Comparison of ENCODE assay signal across 13 cellular contexts in the genomic region with DNA sequence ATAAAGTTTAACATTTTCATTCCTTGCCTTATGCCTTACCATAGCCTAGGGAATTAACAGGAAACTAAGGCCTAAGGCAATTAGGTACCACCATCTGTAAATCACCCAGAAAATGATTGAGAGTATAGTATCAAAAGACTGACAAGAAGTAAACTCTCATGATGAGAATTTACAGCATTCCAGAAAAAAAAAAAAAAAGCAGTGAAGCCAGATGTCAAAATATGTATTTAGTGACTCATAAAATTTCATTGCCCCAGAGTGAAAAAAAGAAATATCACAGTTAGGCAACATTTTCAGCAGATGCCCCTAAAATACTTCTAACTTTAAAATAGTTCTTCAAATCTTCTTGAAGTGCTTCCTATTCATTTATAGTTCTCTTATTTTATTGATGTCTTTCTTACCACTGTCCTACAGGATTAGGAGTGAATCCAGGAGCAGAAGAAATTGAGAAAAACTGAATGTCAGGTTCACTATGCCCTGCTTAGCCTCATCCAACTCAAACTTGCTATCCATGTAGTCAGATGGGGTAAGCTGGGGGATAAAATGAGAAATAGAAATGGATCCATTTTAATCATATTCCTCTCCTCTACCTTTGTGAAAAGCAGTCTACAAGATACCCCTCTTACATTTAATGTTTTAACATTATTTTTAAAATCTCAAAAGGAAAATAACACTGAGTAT. TPM values are rescaled to one million over a fixed set of nuclear protein-coding genes. Genes with fewer than 3 reads are reported as not detected.
A peak's percentile ranks its signal among the peaks of the same experiment; 100 is the strongest.
DNase-seq lines count a peak whose midpoint lies in the region; ATAC-seq and TF ChIP-seq lines count a peak whose summit lies in the region.
"Had no signal": no experiment of that assay in that cellular context is flagged by ENCODE, and none has a peak within 500 bp of the region (broad histone marks: within the 10 kb centered on the region; RNA-seq: fewer than 3 reads in every experiment).

No MANE protein-coding gene starts in this region.

- no peak overlapping the region for H3K9ac ChIP-seq in subcutaneous abdominal adipose tissue (ENCODE audit: low read length in 5 of 5)

- TF ChIP-seq CTCF in MCF 10A (IDR thresholded peaks at IDR 0.05; ENCODE audit: unreplicated experiment) (no peak), breast epithelium (IDR thresholded peaks at IDR 0.05) (no peak), RWPE1 (conservative IDR thresholded peaks at IDR 0.05; ENCODE audit: low read depth) (no peak), epithelial cell of esophagus (IDR thresholded peaks at IDR 0.05; ENCODE audit: insufficient read depth, low read depth, low read length, missing control alignments) (no peak)

- peaks cover 32% of the 10 kb centered on the region for H3K4me1 Mint-ChIP-seq in MCF 10A (ENCODE audit: insufficient read depth, unreplicated experiment)
- H3K4me1 Mint-ChIP-seq in stimulated activated naive B cell treated with anti-CD40 and anti-IgM and Interleukin-4, amounts not matched to agents 10 μg/mL and 1 μg/mL and 100 μg/mL, for 72 hours, result peaks cover 5 to 7% of the 10 kb centered on the region in 2 donors
- H3K4me1 Mint-ChIP-seq in stimulated activated naive CD8-positive, alpha-beta T cell treated with anti-CD3 and anti-CD28 coated beads, Interleukin-15, amount 100 ng/mL, for 72 hours, result peaks cover 26% of the 10 kb centered on the region

- DNase-seq in MCF 10A (ENCODE audit: unreplicated experiment) (peak; percentile 51), breast epithelium (ENCODE audit: low spot score in 2 of 2) (no peak), RWPE1 (ENCODE audit: low spot score) (peak; percentile 36), epithelial cell of esophagus (ENCODE audit: low read depth) (peak; percentile 54)
- no peak for DNase-seq in stimulated activated naive B cell treated with anti-CD40 and anti-IgM and Interleukin-4, amounts not matched to agents 10 μg/mL and 1 μg/mL and 100 μg/mL, for 72 hours
- no peak for DNase-seq in stimulated activated naive CD8-positive, alpha-beta T cell treated with anti-CD3 and anti-CD28 coated beads, Interleukin-15, amount 100 ng/mL, for 72 hours
- DNase-seq: colonic mucosa, COR-L47, midbrain had no signal

- peak overlapping the region; percentile 70 for H3K27ac Mint-ChIP-seq in MCF 10A (ENCODE audit: low read depth, unreplicated experiment)
- no peak overlapping the region for H3K27ac Mint-ChIP-seq in stimulated activated naive B cell treated with anti-CD40 and anti-IgM and Interleukin-4, amounts not matched to agents 10 μg/mL and 1 μg/mL and 100 μg/mL, for 72 hours
- H3K27ac Mint-ChIP-seq in stimulated activated naive CD8-positive, alpha-beta T cell treated with anti-CD3 and anti-CD28 coated beads, Interleukin-15, amount 100 ng/mL, for 72 hours, result no peak overlapping the region
- H3K27ac Mint-ChIP-seq: activated naive CD4-positive, alpha-beta T cell treated with anti-CD3 and anti-CD28 coated beads, Interleukin-2, amount 50 U/mL, for 24 hours; progenitor cell of endocrine pancreas had no signal

- H3K27ac ChIP-seq in breast epithelium, result no peak overlapping the region
- no peak overlapping the region for H3K27ac ChIP-seq in RWPE1
- peak overlapping the region; percentile 25 for H3K27ac ChIP-seq in subcutaneous abdominal adipose tissue (ENCODE audit: low read depth, low read length)
- H3K27ac ChIP-seq: colonic mucosa had no signal

- no peak overlapping the region for H3K4me3 Mint-ChIP-seq in MCF 10A (ENCODE audit: unreplicated experiment)
- H3K4me3 Mint-ChIP-seq in stimulated activated naive B cell treated with anti-CD40 and anti-IgM and Interleukin-4, amounts not matched to agents 10 μg/mL and 1 μg/mL and 100 μg/mL, for 72 hours, result no peak overlapping the region
- H3K4me3 Mint-ChIP-seq in stimulated activated naive CD8-positive, alpha-beta T cell treated with anti-CD3 and anti-CD28 coated beads, Interleukin-15, amount 100 ng/mL, for 72 hours, result no peak overlapping the region
- H3K4me3 Mint-ChIP-seq: activated naive CD4-positive, alpha-beta T cell treated with anti-CD3 and anti-CD28 coated beads, Interleukin-2, amount 50 U/mL, for 24 hours had no signal

- no peak for ATAC-seq in HG02623 (IDR thresholded peaks at IDR 0.05; ENCODE audit: unreplicated experiment)
- no peak for ATAC-seq in stimulated activated naive B cell treated with anti-CD40 and anti-IgM and Interleukin-4, amounts not matched to agents 10 μg/mL and 1 μg/mL and 100 μg/mL, for 72 hours (replicated peaks)
- no peak for ATAC-seq in stimulated activated naive CD8-positive, alpha-beta T cell treated with anti-CD3 and anti-CD28 coated beads, Interleukin-15, amount 100 ng/mL, for 72 hours

- no peaks in the 10 kb centered on the region for H3K9me3 Mint-ChIP-seq in MCF 10A (ENCODE audit: unreplicated experiment)
- peaks cover 0 to 2% of the 10 kb centered on the region in 2 donors for H3K9me3 Mint-ChIP-seq in stimulated activated naive B cell treated with anti-CD40 and anti-IgM and Interleukin-4, amounts not matched to agents 10 μg/mL and 1 μg/mL and 100 μg/mL, for 72 hours
- H3K9me3 Mint-ChIP-seq in stimulated activated naive CD8-positive, alpha-beta T cell treated with anti-CD3 and anti-CD28 coated beads, Interleukin-15, amount 100 ng/mL, for 72 hours, result peaks cover 0 to 9% of the 10 kb centered on the region in 2 donors
- H3K9me3 Mint-ChIP-seq: activated naive CD4-positive, alpha-beta T cell treated with anti-CD3 and anti-CD28 coated beads, Interleukin-2, amount 50 U/mL, for 24 hours had no signal

- H3K4me3 ChIP-seq in breast epithelium, result no peak overlapping the region
- H3K4me3 ChIP-seq in epithelial cell of esophagus (ENCODE audit: low read length), result no peak overlapping the region
- H3K4me3 ChIP-seq in subcutaneous abdominal adipose tissue (ENCODE audit: low read depth in 1 of 5, low read length in 5 of 5), result no peak overlapping the region
- H3K4me3 ChIP-seq: colonic mucosa had no signal

- H3K9me3 ChIP-seq in breast epithelium (no peaks in the 10 kb centered on the region), subcutaneous abdominal adipose tissue (ENCODE audit: control insufficient read depth in 5 of 5, low read length in 5 of 5) (no peaks in the 10 kb centered on the region)
- H3K9me3 ChIP-seq: colonic mucosa had no signal

- H3K36me3 Mint-ChIP-seq in MCF 10A (ENCODE audit: insufficient read depth, unreplicated experiment), result no peaks in the 10 kb centered on the region
- H3K36me3 Mint-ChIP-seq in stimulated activated naive B cell treated with anti-CD40 and anti-IgM and Interleukin-4, amounts not matched to agents 10 μg/mL and 1 μg/mL and 100 μg/mL, for 72 hours, result peaks cover 3 to 5% of the 10 kb centered on the region in 2 donors
- H3K36me3 Mint-ChIP-seq: activated naive CD4-positive, alpha-beta T cell treated with anti-CD3 and anti-CD28 coated beads, Interleukin-2, amount 50 U/mL, for 24 hours had no signal

- CTCF ChIA-PET in MCF 10A (lab: Yijun Ruan, JAX), result interaction anchor here (1.4 kb wide), 1 partner anchor 14 kb away, joined by 7 read pairs; no protein-coding TSS in a partner anchor
- CTCF ChIA-PET in RWPE1 (lab: Yijun Ruan, JAX), result interaction anchor here (0.7 kb wide), 1 partner anchor 827 kb away, joined by 3 read pairs; no protein-coding TSS in a partner anchor

- no peaks in the 10 kb centered on the region for H3K36me3 ChIP-seq in breast epithelium
- no peaks in the 10 kb centered on the region for H3K36me3 ChIP-seq in subcutaneous abdominal adipose tissue (ENCODE audit: control insufficient read depth in 5 of 5, insufficient read depth in 5 of 5, low read length in 5 of 5)
- H3K36me3 ChIP-seq: colonic mucosa had no signal

- no peak for TF ChIP-seq POLR2A in breast epithelium (IDR thresholded peaks at IDR 0.05)

- H3K27me3 ChIP-seq in breast epithelium (no peaks in the 10 kb centered on the region), subcutaneous abdominal adipose tissue (ENCODE audit: control insufficient read depth in 5 of 5, insufficient read depth in 4 of 5, low read length in 5 of 5) (no peaks in the 10 kb centered on the region)
- H3K27me3 ChIP-seq: colonic mucosa had no signal

- intact Hi-C loops in MCF 10A (cut with micrococcal nuclease), result no loop called here
- intact Hi-C loops in breast epithelium (cut with DNase I; ENCODE audit: low total_unique reads), result no loop called here

- H3K4me1 ChIP-seq in breast epithelium (peaks cover 0 to 4% of the 10 kb centered on the region in 2 donors), subcutaneous abdominal adipose tissue (ENCODE audit: control insufficient read depth in 5 of 5, insufficient read depth in 5 of 5, low read length in 5 of 5) (peaks cover 0 to 7% (median 6%) of the 10 kb centered on the region in 5 donors)
- H3K4me1 ChIP-seq: colonic mucosa had no signal

- BruUV-seq in MCF 10A (replicated peaks; lab: Mats Ljungman, UMichigan), result no TSS peak

- no peaks in the 10 kb centered on the region for H3K27me3 Mint-ChIP-seq in MCF 10A (ENCODE audit: insufficient read depth, unreplicated experiment)
- no peaks in the 10 kb centered on the region for H3K27me3 Mint-ChIP-seq in stimulated activated naive B cell treated with anti-CD40 and anti-IgM and Interleukin-4, amounts not matched to agents 10 μg/mL and 1 μg/mL and 100 μg/mL, for 72 hours
- H3K27me3 Mint-ChIP-seq in stimulated activated naive CD8-positive, alpha-beta T cell treated with anti-CD3 and anti-CD28 coated beads, Interleukin-15, amount 100 ng/mL, for 72 hours, result no peaks in the 10 kb centered on the region
- H3K27me3 Mint-ChIP-seq: progenitor cell of endocrine pancreas had no signal

- POLR2A ChIA-PET in MCF 10A (lab: Yijun Ruan, JAX), result interaction anchor here (1.0 to 2.2 kb wide), 5 partner anchors 9 to 58 kb away, joined by 3 to 7 read pairs (median 4); a partner anchor contains a TSS
- POLR2A ChIA-PET in RWPE1 (lab: Yijun Ruan, JAX; ENCODE audit: low non-redundant PET), result no interaction called here

RNA-seq across cellular contexts. Expression of a gene that starts 57.3 kb away (rescaled TPM):
- total RNA-seq in MCF 10A (2022) (62.0 and 79.6 TPM in 2 replicates), breast epithelium (100 to 1,000 TPM; 128 to 242 (median 166) TPM)

Comparison
In these comparisons a context has a peak if more than half of its experiments do, and no peak if none do; other contexts are left out.
1. DNase-seq: peak in MCF 10A (single experiment), RWPE1 (single experiment) and epithelial cell of esophagus (single experiment); none in breast epithelium (0 of 2), stimulated activated naive B cell treated with anti-CD40 and anti-IgM and Interleukin-4, amounts not matched to agents 10 μg/mL and 1 μg/mL and 100 μg/mL, for 72 hours (single experiment) and stimulated activated naive CD8-positive, alpha-beta T cell treated with anti-CD3 and anti-CD28 coated beads, Interleukin-15, amount 100 ng/mL, for 72 hours (0 of 2).